28 cellular contexts compared by ENCODE assay signal in the genomic region with DNA sequence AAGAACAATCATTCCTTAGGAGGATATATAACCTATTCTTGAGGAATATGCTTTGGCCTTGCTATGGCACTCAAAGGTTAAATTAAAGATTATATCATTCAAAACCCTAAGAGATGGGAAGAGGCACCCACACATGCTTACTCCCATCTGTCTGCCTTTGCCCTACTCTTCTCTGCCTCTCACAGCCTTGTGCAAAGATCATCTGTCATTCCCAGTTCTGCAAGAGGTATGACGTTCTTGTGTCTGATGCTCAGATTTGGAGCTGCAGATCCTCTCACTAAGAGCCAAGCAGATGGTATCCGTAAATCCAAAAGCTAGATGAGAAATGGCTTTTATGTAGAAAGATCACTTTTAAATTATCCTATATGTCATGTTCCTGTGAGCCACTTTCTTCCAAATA.
"Had no signal": no experiment of that assay in that cellular context is flagged by ENCODE, and none has a peak within 500 bp of the region (broad histone marks: within the 10 kb centered on the region; RNA-seq: fewer than 3 reads in every experiment).

No MANE protein-coding gene starts in this region.

- H3K27ac Mint-ChIP-seq: memory B cell; naive thymus-derived CD4-positive, alpha-beta T cell; neural progenitor cell; stimulated activated memory B cell treated with anti-CD40 and anti-IgM and Interleukin-4, amounts not matched to agents 10 μg/mL and 1 μg/mL and 100 μg/mL, for 72 hours had no signal

- H3K9ac ChIP-seq: neural progenitor cell, parathyroid adenoma had no signal

- H3K27ac ChIP-seq: epithelial cell of prostate, gastrocnemius medialis, heart left ventricle, hepatocyte, neural progenitor cell, parathyroid adenoma, prostate gland, sigmoid colon, thoracic aorta, tibial nerve, upper lobe of left lung had no signal

- H2AFZ ChIP-seq: hepatocyte, neural progenitor cell, parathyroid adenoma had no signal

- H3K27me3 ChIP-seq: dorsolateral prefrontal cortex, gastrocnemius medialis, heart left ventricle, hepatocyte, neural progenitor cell, sigmoid colon, tibial nerve, upper lobe of left lung had no signal

- H3K79me2 ChIP-seq: hepatocyte, parathyroid adenoma had no signal

- H3K4me1 Mint-ChIP-seq: memory B cell; naive thymus-derived CD4-positive, alpha-beta T cell; nephron; neural progenitor cell; stimulated activated memory B cell treated with anti-CD40 and anti-IgM and Interleukin-4, amounts not matched to agents 10 μg/mL and 1 μg/mL and 100 μg/mL, for 72 hours had no signal

- H3K9me3 ChIP-seq: gastrocnemius medialis, heart left ventricle, prostate gland, sigmoid colon, thoracic aorta, tibial nerve, upper lobe of left lung had no signal

- H3K4me1 ChIP-seq: gastrocnemius medialis, heart left ventricle, neural progenitor cell, parathyroid adenoma, prostate gland, sigmoid colon, tibial nerve, upper lobe of left lung had no signal

- H3K4me3 ChIP-seq: dorsolateral prefrontal cortex, gastrocnemius medialis, heart left ventricle, hepatocyte, lung, neural progenitor cell, prostate gland, sigmoid colon, thoracic aorta, tibial nerve, upper lobe of left lung had no signal

- H3K36me3 ChIP-seq: gastrocnemius medialis, heart left ventricle, neural progenitor cell, prostate gland, sigmoid colon, thoracic aorta, tibial nerve, upper lobe of left lung had no signal

- H3K4me2 ChIP-seq: hepatocyte, neural progenitor cell had no signal

- H3K36me3 Mint-ChIP-seq: memory B cell; mesothelial cell of epicardium; naive thymus-derived CD4-positive, alpha-beta T cell; neural progenitor cell; stimulated activated memory B cell treated with anti-CD40 and anti-IgM and Interleukin-4, amounts not matched to agents 10 μg/mL and 1 μg/mL and 100 μg/mL, for 72 hours had no signal

- DNase-seq: effector CD4-positive, alpha-beta T cell; foreskin fibroblast; gastrocnemius medialis; heart left ventricle; kidney; naive thymus-derived CD4-positive, alpha-beta T cell; right cardiac atrium; sigmoid colon; stimulated activated CD4-positive, alpha-beta T cell treated with anti-CD3 and anti-CD28 coated beads, Interleukin-2, amount 100 ng/mL, for 24 hours; stimulated activated CD4-positive, alpha-beta T cell treated with anti-CD3 and anti-CD28 coated beads, Interleukin-4, amount 100 ng/mL, for 4 hours; stimulated activated naive CD8-positive, alpha-beta T cell treated with anti-CD3 and anti-CD28 coated beads, Interleukin-15, Interleukin-2, amounts not matched to agents 100 U/mL and 50 U/mL, for 24 hours; substantia nigra; upper lobe of left lung had no signal

- H3K9me3 Mint-ChIP-seq: memory B cell; naive thymus-derived CD4-positive, alpha-beta T cell; nephron; neural progenitor cell; stimulated activated memory B cell treated with anti-CD40 and anti-IgM and Interleukin-4, amounts not matched to agents 10 μg/mL and 1 μg/mL and 100 μg/mL, for 72 hours had no signal

- H3K4me3 Mint-ChIP-seq: memory B cell; mesothelial cell of epicardium; naive thymus-derived CD4-positive, alpha-beta T cell; nephron; neural progenitor cell; stimulated activated memory B cell treated with anti-CD40 and anti-IgM and Interleukin-4, amounts not matched to agents 10 μg/mL and 1 μg/mL and 100 μg/mL, for 72 hours had no signal

- FAIRE-seq: colon, kidney, urothelium cell line had no signal
